In genomic region chr7:107063245-107064120, GRCh38 we compare ENCODE assay signal across 19 cellular contexts. TPM values are rescaled to one million over a fixed set of nuclear protein-coding genes. Genes with fewer than 3 reads are reported as not detected.
DNase-seq lines count a peak whose midpoint lies in the region; ATAC-seq and TF ChIP-seq lines count a peak whose summit lies in the region.
"Had no signal": no experiment of that assay in that cellular context is flagged by ENCODE, and none has a peak within 500 bp of the region (broad histone marks: within the 10 kb centered on the region; RNA-seq: fewer than 3 reads in every experiment).

No MANE protein-coding gene starts in this region.

- H3K4me1 ChIP-seq in HEK293 (ENCODE audit: control insufficient read depth, insufficient read depth, low read length) (no peaks in the 10 kb centered on the region), stomach (peaks cover 0 to 6% (median 2%) of the 10 kb centered on the region in 4 donors)

- peak; percentile 52 for DNase-seq in left kidney (ENCODE audit: low read depth, low spot score)
- no peak for DNase-seq in stomach
- no peak for DNase-seq in islet precursor cell
- no peak for DNase-seq in KG1 (lab: John Stamatoyannopoulos, UW)
- DNase-seq in T-helper 2 cell = no peak
- DNase-seq: 8988T; CD4-positive, CD25-positive, alpha-beta regulatory T cell; COR-L47; GDM1; GM23248; HCEC 1CT; NCI-H1105; NCI-H2227 treated with DMSO at 0.1 percent for 48 hours; NCI-H510A treated with DMSO at 0.1 percent for 48 hours; NCI-H774; SHP77 had no signal

- intact Hi-C loops in stomach (cut with DNase I; ENCODE audit: low total_unique reads) = no loop called here

- 67 to 84% (median 79%) methylated on average over 8 of the region's 8 CpGs for WGBS in stomach, 5 donors

- H3K4me3 ChIP-seq in HEK293 (ENCODE audit: low read depth, low read length) = no peak overlapping the region
- H3K4me3 ChIP-seq in stomach = no peak overlapping the region
- H3K4me3 ChIP-seq: GM23248 had no signal

- H3K9me3 ChIP-seq in HEK293 (ENCODE audit: control insufficient read depth, insufficient read depth, low read depth, low read length) = no peaks in the 10 kb centered on the region
- no peaks in the 10 kb centered on the region for H3K9me3 ChIP-seq in stomach

- CTCF ChIA-PET in HEK293 (lab: Yijun Ruan, JAX) = interaction anchor here (0.6 to 1.0 kb wide), 5 partner anchors 15 to 112 kb away, joined by 3 read pairs; no protein-coding TSS in a partner anchor

- no peaks in the 10 kb centered on the region for H3K36me3 ChIP-seq in HEK293 (ENCODE audit: control insufficient read depth in 2 of 2, insufficient read depth in 1 of 2, low read length in 2 of 2)
- H3K36me3 ChIP-seq in stomach = no peaks in the 10 kb centered on the region

- H3K27ac ChIP-seq in HEK293 (ENCODE audit: extremely low read depth, low read depth, low read length) (no peak overlapping the region), cingulate gyrus (ENCODE audit: low read depth, low read length) (peak overlapping the region; percentile 3), stomach (peak overlapping the region in 3 of 5 donors; percentile 18 to 60 (median 46))
- H3K27ac ChIP-seq: GM23248 had no signal

- TF ChIP-seq POLR2A in stomach (IDR thresholded peaks at IDR 0.05) = no peak

- no peak for TF ChIP-seq EP300 in stomach (IDR thresholded peaks at IDR 0.05)

- no peak for ATAC-seq in GM21381 (IDR thresholded peaks at IDR 0.05; ENCODE audit: unreplicated experiment)

- POLR2A ChIA-PET in HEK293 (lab: Yijun Ruan, JAX) = interaction anchor here (0.5 kb wide), 1 partner anchor 521 kb away, joined by 7 read pairs; no protein-coding TSS in a partner anchor

- TF ChIP-seq CTCF in HEK293 (tag by site-specific recombination; IDR thresholded peaks at IDR 0.05) = no peak
- TF ChIP-seq CTCF in stomach (IDR thresholded peaks at IDR 0.05) = no peak

- no peaks in the 10 kb centered on the region for H3K27me3 ChIP-seq in stomach

TF ChIP-seq in HEK293, 187 proteins besides CTCF, POLR2A, EP300 and RAD21:
- TF ChIP-seq KLF16 (tag by site-specific recombination; IDR thresholded peaks at IDR 0.05) (no peak), PRDM10 (tag by site-specific recombination; IDR thresholded peaks at IDR 0.05) (peak; percentile 74)

RNA-seq across cellular contexts. Expression of gene PRKAR2B, which starts 19.0 kb away (rescaled TPM):
- 10 to 100 TPM in 3 of 5 donors, 1 to 10 TPM in 2; 4.7 to 34.5 (median 10.1) TPM for total RNA-seq in stomach
- 10 to 100 TPM; 20.2 to 39.6 (median 20.5) TPM for polyA plus RNA-seq in stomach
